In the genomic region with DNA sequence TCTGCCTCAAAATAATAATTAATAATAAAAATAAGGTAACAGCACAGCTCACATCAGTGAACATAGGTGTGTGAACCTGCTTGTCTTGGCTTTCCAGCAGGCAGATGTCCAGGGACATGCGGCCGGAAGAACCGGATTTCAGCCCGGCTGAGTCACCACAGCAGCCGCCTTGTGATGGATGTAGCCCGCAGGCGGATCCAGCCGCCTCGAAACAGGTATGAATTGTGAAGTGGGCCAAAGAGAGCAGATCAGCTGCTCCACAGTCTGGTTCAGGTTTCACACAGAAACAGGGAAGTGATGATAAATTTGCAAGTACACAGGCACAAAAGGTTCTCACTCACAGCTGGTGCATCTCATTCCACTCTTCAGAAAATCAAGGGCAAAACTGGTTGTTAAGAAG, we compare ENCODE assay signal across 14 cellular contexts. TPM values are rescaled to one million over a fixed set of nuclear protein-coding genes. Genes with fewer than 3 reads are reported as not detected.
DNase-seq lines count a peak whose midpoint lies in the region; ATAC-seq and TF ChIP-seq lines count a peak whose summit lies in the region.
"Had no signal": no experiment of that assay in that cellular context is flagged by ENCODE, and none has a peak within 500 bp of the region (broad histone marks: within the 10 kb centered on the region; RNA-seq: fewer than 3 reads in every experiment).

No MANE protein-coding gene starts in this region.

- H3K27me3 ChIP-seq in transverse colon = no peaks in the 10 kb centered on the region

- ATAC-seq in GM21381 (IDR thresholded peaks at IDR 0.05; ENCODE audit: unreplicated experiment) (no peak), left colon (no peak), HG03378 (IDR thresholded peaks at IDR 0.05; ENCODE audit: unreplicated experiment) (no peak)
- ATAC-seq: left lobe of liver had no signal

- no peak for TF ChIP-seq POLR2A in transverse colon (IDR thresholded peaks at IDR 0.05)

- in situ Hi-C loops in transverse colon (cut with MboI; ENCODE audit: low pct_ligation_motif_present in 1 of 4, low pct_unique_long_range_greater_than_20kb in 1 of 4, low sequenced_read_pairs in 3 of 4) = no loop called here

- no peaks in the 10 kb centered on the region for H3K4me1 Mint-ChIP-seq in glutamatergic neuron (ENCODE audit: low read depth, unreplicated experiment)

- H3K4me3 Mint-ChIP-seq in glutamatergic neuron (ENCODE audit: unreplicated experiment) = no peak overlapping the region

- no peaks in the 10 kb centered on the region for H3K36me3 Mint-ChIP-seq in glutamatergic neuron (ENCODE audit: unreplicated experiment)

- peaks cover 2% of the 10 kb centered on the region for H3K9me3 Mint-ChIP-seq in glutamatergic neuron (ENCODE audit: unreplicated experiment)

- DNase-seq in LoVo (ENCODE audit: low spot score) = peak; percentile 46
- peak; percentile 75 for DNase-seq in NCI-H526 treated with DMSO at 0.1 percent for 48 hours (lab: John Stamatoyannopoulos, UW)
- DNase-seq in glutamatergic neuron = peak; percentile 34
- peak; percentile 14 for DNase-seq in transverse colon
- no peak for DNase-seq in Kasumi-1 (lab: John Stamatoyannopoulos, UW)
- DNase-seq in left colon = no peak
- DNase-seq: amygdala, GOT3, NCI-H1105, SW 1271 had no signal

- WGBS in transverse colon (ENCODE audit: low coverage in 1 of 2), 2 donors = 56% methylated on average over 9 of the region's 9 CpGs; no CpG with 5 or more reads in 1 of the 2 donors

- H3K27ac ChIP-seq in transverse colon = no peak overlapping the region

- H3K27me3 Mint-ChIP-seq in glutamatergic neuron (ENCODE audit: unreplicated experiment) = no peaks in the 10 kb centered on the region
- H3K27me3 Mint-ChIP-seq: progenitor cell of endocrine pancreas had no signal

- no peak for TF ChIP-seq CTCF in glutamatergic neuron (IDR thresholded peaks at IDR 0.05; ENCODE audit: partially characterized antibody, unreplicated experiment)
- no peak for TF ChIP-seq CTCF in transverse colon (IDR thresholded peaks at IDR 0.05)

- no peak for TF ChIP-seq EP300 in transverse colon (IDR thresholded peaks at IDR 0.05; ENCODE audit: low read depth)

- no peak overlapping the region for H3K4me3 ChIP-seq in transverse colon

- H3K9me3 ChIP-seq in transverse colon = no peaks in the 10 kb centered on the region

- intact Hi-C loops in transverse colon (cut with DNase I; ENCODE audit: low total_unique reads) = no loop called here
- intact Hi-C loops in left colon (cut with DNase I, micrococcal nuclease) = no loop called here

- H3K36me3 ChIP-seq in transverse colon = no peaks in the 10 kb centered on the region

- H3K27ac Mint-ChIP-seq in glutamatergic neuron (ENCODE audit: unreplicated experiment) = no peak overlapping the region
- H3K27ac Mint-ChIP-seq: progenitor cell of endocrine pancreas had no signal

- H3K4me1 ChIP-seq in transverse colon = no peaks in the 10 kb centered on the region

RNA-seq across cellular contexts. Expression of a gene that starts 55.1 kb away (rescaled TPM):
- 6.3 TPM for total RNA-seq in glutamatergic neuron (ENCODE audit: unreplicated experiment)
- total RNA-seq in transverse colon = 10 to 100 TPM in 2 of 4 donors, 1 to 10 TPM in 2; 5.7 to 54.7 (median 9.7) TPM
- 1 to 10 TPM; 2.8 to 7.1 TPM for total RNA-seq in left colon

Comparison
In these comparisons a context has a peak if more than half of its experiments do, and no peak if none do; other contexts are left out.
1. DNase-seq: peak in LoVo (single experiment), NCI-H526 treated with DMSO at 0.1 percent for 48 hours (single experiment), glutamatergic neuron (single experiment) and transverse colon (single experiment); none in Kasumi-1 (0 of 2) and left colon (0 of 2).